ENCODE assay signal across 27 cellular contexts in genomic region chr10:74249865-74250264, GRCh38.
"Had no signal": no experiment of that assay in that cellular context is flagged by ENCODE, and none has a peak within 500 bp of the region (broad histone marks: within the 10 kb centered on the region; RNA-seq: fewer than 3 reads in every experiment).

No MANE protein-coding gene starts in this region.

- H3K4me3 ChIP-seq: body of pancreas, ovary, sigmoid colon, spleen, suprapubic skin, tibial nerve had no signal

- DNase-seq: activated CD4-positive, alpha-beta memory T cell treated with anti-CD3 and anti-CD28 coated beads for 36 hours; activated CD4-positive, alpha-beta T cell treated with anti-CD3 and anti-CD28 coated beads, Interleukin-2, amount 10 ng/mL, durations not matched to agents 24 days and 14 days; activated CD4-positive, CD25-positive, alpha-beta regulatory T cell treated with anti-CD3 and anti-CD28 coated beads, Interleukin-2, amount 50 U/mL, for 72 hours; activated CD8-positive, alpha-beta memory T cell treated with anti-CD3 and anti-CD28 coated beads, Interleukin-2, amount 50 U/mL, for 4 hours; activated naive CD4-positive, alpha-beta T cell; activated T-cell treated with anti-CD3 and anti-CD28 coated beads, Interleukin-2, amount 50 U/mL, for 1 hour; aorta; body of pancreas; head of caudate nucleus; hippocampal formation; immature natural killer cell; midbrain; naive thymus-derived CD4-positive, alpha-beta T cell; ovary; sigmoid colon; spleen; stimulated activated naive CD4-positive, alpha-beta T cell; SW 1271; T-helper 17 cell; T1000; WERI-Rb-1 had no signal

- H3K27ac ChIP-seq: body of pancreas, ovary, sigmoid colon, spleen, suprapubic skin, tibial nerve, WERI-Rb-1 had no signal

- H3K4me1 ChIP-seq: sigmoid colon, tibial nerve had no signal

- H3K27me3 ChIP-seq: body of pancreas, ovary, sigmoid colon, spleen, suprapubic skin, tibial nerve had no signal

- H3K36me3 ChIP-seq: ovary, sigmoid colon, spleen, suprapubic skin, tibial nerve, WERI-Rb-1 had no signal

- ATAC-seq: activated naive CD4-positive, alpha-beta T cell treated with anti-CD3 and anti-CD28 coated beads, Interleukin-2, amount 50 U/mL, for 72 hours; activated T-helper 17 cell treated with anti-CD3 and anti-CD28 coated beads, Interleukin-2, amount 50 U/mL, for 72 hours; body of pancreas; esophagus mucosa; naive thymus-derived CD4-positive, alpha-beta T cell; T-helper 17 cell had no signal

- H3K9me3 ChIP-seq: body of pancreas, ovary, sigmoid colon, spleen, suprapubic skin, tibial nerve had no signal

- FAIRE-seq: endothelial cell of umbilical vein had no signal
